ENCODE assay signal across 8 cellular contexts in genomic region chr13:20193142-20193923, GRCh38. TPM values are rescaled to one million over a fixed set of nuclear protein-coding genes. Genes with fewer than 3 reads are reported as not detected.
DNase-seq lines count a peak whose midpoint lies in the region; ATAC-seq and TF ChIP-seq lines count a peak whose summit lies in the region.

No MANE protein-coding gene starts in this region.

- ATAC-seq in HG03025 (IDR thresholded peaks at IDR 0.05; ENCODE audit: low FRiP score, unreplicated experiment), result no peak
- ATAC-seq in HG03108 (IDR thresholded peaks at IDR 0.05; ENCODE audit: unreplicated experiment), result no peak

- H3K79me2 ChIP-seq in SK-N-SH (ENCODE audit: insufficient read depth), result no peaks in the 10 kb centered on the region

- CTCF ChIA-PET in SK-N-SH (lab: Yijun Ruan, JAX), result no interaction called here

- peak overlapping the region in 1 of 2 experiments; percentile 37; a peak in 2 of 4 replicates for H3K4me3 ChIP-seq in SK-N-SH (ENCODE audit: low read depth in 2 of 2, low read length in 1 of 2)
- peak overlapping the region; percentile 52 for H3K4me3 ChIP-seq in fibroblast of villous mesenchyme (ENCODE audit: low read depth, low read length)
- peak overlapping the region; percentile 43 for H3K4me3 ChIP-seq in rectal smooth muscle tissue (ENCODE audit: low read length)

- no peak for TF ChIP-seq EP300 in SK-N-SH (IDR thresholded peaks at IDR 0.05; ENCODE audit: borderline replicate concordance in 1 of 2, low read depth in 1 of 2, low read length in 1 of 2)

- H3K9me2 ChIP-seq in SK-N-SH, result no peaks in the 10 kb centered on the region

- POLR2A ChIA-PET in SK-N-SH (lab: Yijun Ruan, JAX), result no interaction called here

- TF ChIP-seq CTCF in GM13976 (IDR thresholded peaks at IDR 0.05; ENCODE audit: borderline replicate concordance, control extremely low read depth, extremely low read depth, insufficient read depth, missing control alignments) (no peak), SK-N-SH (IDR thresholded peaks at IDR 0.05) (no peak), fibroblast of villous mesenchyme (IDR thresholded peaks at IDR 0.05; ENCODE audit: insufficient read depth, low read depth, low read length) (no peak)

- H3K27me3 ChIP-seq in SK-N-SH (ENCODE audit: insufficient read depth) (peaks cover 76% of the 10 kb centered on the region), rectal smooth muscle tissue (ENCODE audit: control insufficient read depth, insufficient read depth, low read length) (peaks cover 14% of the 10 kb centered on the region)

- no peaks in the 10 kb centered on the region for H3K9me3 ChIP-seq in SK-N-SH

- no peak for TF ChIP-seq RAD21 in SK-N-SH (IDR thresholded peaks at IDR 0.05; ENCODE audit: low read length)

- H3K27ac ChIP-seq in SK-N-SH (ENCODE audit: low read depth in 2 of 2, low read length in 1 of 2) (no peak overlapping the region), rectal smooth muscle tissue (ENCODE audit: low read depth, low read length) (no peak overlapping the region)

- H3K4me2 ChIP-seq in SK-N-SH, result peak overlapping the region; percentile 80; the same call in 1 of the 2 replicates

- peaks cover 9% of the 10 kb centered on the region for H3F3A ChIP-seq in SK-N-SH (replicated peaks; ENCODE audit: insufficient read depth)

- H2AFZ ChIP-seq in SK-N-SH (ENCODE audit: low read depth), result peak overlapping the region; percentile 52; the same call in 1 of the 2 replicates

- DNase-seq in GM13976 (ENCODE audit: low spot score) (peak; percentile 47), SK-N-SH (no peak), fibroblast of villous mesenchyme (ENCODE audit: low read depth) (peak; percentile 16), H4 (ENCODE audit: low spot score) (no peak)
- DNase-seq in stimulated activated CD4-positive, alpha-beta T cell treated with anti-CD3 and anti-CD28 coated beads, Interleukin-4, amount 100 ng/mL, for 24 hours, result no peak

- in situ Hi-C loops in GM13976 (cut with MboI; ENCODE audit: low sequenced_read_pairs, unreplicated experiment), result loop anchor here (10.0 to 25.0 kb wide), 4 partner anchors 301 to 719 kb away; partner anchors contain the start of genes IL17D and XPO4

- 0 out of 2 replicates have a peak, but pooled peaks cover 4% of the 10 kb centered on the region for H4K20me1 ChIP-seq in SK-N-SH (ENCODE audit: insufficient read depth)

- H3K36me3 ChIP-seq in SK-N-SH (replicated peaks in 1 of 2; ENCODE audit: control insufficient read depth in 1 of 2, insufficient read depth in 2 of 2, low read length in 1 of 2) (no peaks in the 10 kb centered on the region), rectal smooth muscle tissue (ENCODE audit: control insufficient read depth, insufficient read depth, low read length) (no peaks in the 10 kb centered on the region)

- H3K4me1 ChIP-seq in SK-N-SH (ENCODE audit: control insufficient read depth in 1 of 2, insufficient read depth in 2 of 2, low read depth in 1 of 2, low read length in 1 of 2) (peaks cover 4 to 11% of the 10 kb centered on the region in 2 experiments; a peak in 1 of 4 replicates), rectal smooth muscle tissue (ENCODE audit: control insufficient read depth, insufficient read depth, low read length) (no peaks in the 10 kb centered on the region)

- no peak overlapping the region for H3K9ac ChIP-seq in SK-N-SH
- H3K9ac ChIP-seq in rectal smooth muscle tissue (ENCODE audit: low read length), result no peak overlapping the region

- 6% methylated on average over 40 of the region's 54 CpGs for WGBS in SK-N-SH (ENCODE audit: low lambda C conversion rate)

TF ChIP-seq in SK-N-SH, 30 proteins besides CTCF, POLR2A, EP300 and RAD21 (continues in another document):
- TF ChIP-seq USF2 (IDR thresholded peaks at IDR 0.05; ENCODE audit: borderline replicate concordance, low read depth, low read length) (no peak), RFX5 (IDR thresholded peaks at IDR 0.05; ENCODE audit: low read length) (no peak), SMC3 (IDR thresholded peaks at IDR 0.05; ENCODE audit: low read depth, low read length) (no peak), USF1 (IDR thresholded peaks at IDR 0.05; ENCODE audit: borderline replicate concordance, low read depth) (no peak), ZBTB33 (IDR thresholded peaks at IDR 0.05; ENCODE audit: borderline replicate concordance, low read depth) (no peak), RXRA (IDR thresholded peaks at IDR 0.05; ENCODE audit: borderline replicate concordance, low read depth) (no peak), YY1 (IDR thresholded peaks at IDR 0.05; ENCODE audit: low read depth) (no peak), MXI1 (IDR thresholded peaks at IDR 0.05; ENCODE audit: low read depth, low read length) (no peak), TEAD4 (IDR thresholded peaks at IDR 0.05; ENCODE audit: borderline replicate concordance, insufficient read depth) (no peak), REST (IDR thresholded peaks at IDR 0.05; ENCODE audit: low read depth, low read length) (no peak), MAX (IDR thresholded peaks at IDR 0.05; ENCODE audit: low read depth) (no peak), TCF12 (IDR thresholded peaks at IDR 0.05) (no peak)

RNA-seq across cellular contexts. Expression of gene GJB2, which starts 0.6 kb away (rescaled TPM):
- polyA plus RNA-seq in SK-N-SH (2012; rRNA removed), result not detected in 2 replicates
- 0.03 TPM in 2 replicates for polyA plus RNA-seq in SK-N-SH (2012; cell fraction: cytosol; rRNA removed)
- polyA plus RNA-seq in SK-N-SH (2012; cell fraction: nucleus; rRNA removed), result 0.04 and 0.14 TPM in 2 replicates
- not detected in 2 replicates for total RNA-seq in fibroblast of villous mesenchyme
- total RNA-seq in H4 (2014; rRNA removed; shearing (Covaris generic)), result 0.41 TPM in 1 of 2 replicates, not detected in the other

RNA-seq across cellular contexts. Expression of gene GJA3, which starts 32.5 kb away (rescaled TPM):
- polyA plus RNA-seq in SK-N-SH (2012; rRNA removed), result not detected in 2 replicates
- polyA plus RNA-seq in SK-N-SH (2012; cell fraction: cytosol; rRNA removed), result not detected in 2 replicates
- polyA plus RNA-seq in SK-N-SH (2012; cell fraction: nucleus; rRNA removed), result not detected in 2 replicates
- total RNA-seq in fibroblast of villous mesenchyme, result 0.43 and 0.97 TPM in 2 replicates
- 0.10 and 0.25 TPM in 2 replicates for total RNA-seq in H4 (2014; rRNA removed; shearing (Covaris generic))

RNA-seq across cellular contexts. Expression of gene GJB6, which starts 38.8 kb away (rescaled TPM):
- not detected in 2 replicates for polyA plus RNA-seq in SK-N-SH (2012; rRNA removed)
- polyA plus RNA-seq in SK-N-SH (2012; cell fraction: cytosol; rRNA removed), result not detected in 2 replicates
- polyA plus RNA-seq in SK-N-SH (2012; cell fraction: nucleus; rRNA removed), result not detected in 2 replicates
- total RNA-seq in fibroblast of villous mesenchyme, result not detected in 2 replicates
- not detected in 2 replicates for total RNA-seq in H4 (2014; rRNA removed; shearing (Covaris generic))

Comparison
In these comparisons a context has a peak if more than half of its experiments do, and no peak if none do; other contexts are left out.
1. DNase-seq: peak in GM13976 (single experiment) and fibroblast of villous mesenchyme (single experiment); none in SK-N-SH (single experiment), H4 (single experiment) and stimulated activated CD4-positive, alpha-beta T cell treated with anti-CD3 and anti-CD28 coated beads, Interleukin-4, amount 100 ng/mL, for 24 hours (single experiment).